Comparison of ENCODE assay signal across 15 cellular contexts in genomic region chr4:79651516-79651915, GRCh38.
A peak's percentile ranks its signal among the peaks of the same experiment; 100 is the strongest.
DNase-seq lines count a peak whose midpoint lies in the region; ATAC-seq lines count a peak whose summit lies in the region.
"Had no signal": no experiment of that assay in that cellular context is flagged by ENCODE, and none has a peak within 500 bp of the region (broad histone marks: within the 10 kb centered on the region; RNA-seq: fewer than 3 reads in every experiment).

No MANE protein-coding gene starts in this region.

- CTCF ChIA-PET in activated naive CD4-positive, alpha-beta T cell treated with anti-CD3 and anti-CD28 coated beads for 36 hours (lab: Charles Lee): no interaction called here

- intact Hi-C loops in activated naive CD4-positive, alpha-beta T cell treated with anti-CD3 and anti-CD28 coated beads for 36 hours (cut with micrococcal nuclease): no loop called here

- DNase-seq in GM23248: peak; percentile 1
- peak; percentile 36 for DNase-seq in adipocyte (ENCODE audit: low read depth)
- peak; percentile 27 for DNase-seq in glomerular endothelial cell (ENCODE audit: extremely low read depth, low read depth, low spot score)
- peak; percentile 85 for DNase-seq in renal cortical epithelial cell (ENCODE audit: low read depth)
- DNase-seq in retina: no peak
- no peak for DNase-seq in activated naive CD4-positive, alpha-beta T cell treated with anti-CD3 and anti-CD28 coated beads for 36 hours
- DNase-seq in stimulated activated CD4-positive, alpha-beta T cell treated with anti-CD3 and anti-CD28 coated beads, Interleukin-4, amount 100 ng/mL, for 24 hours: no peak
- DNase-seq: activated CD4-positive, CD25-positive, alpha-beta regulatory T cell treated with anti-CD3 and anti-CD28 coated beads, Interleukin-2, amount 50 U/mL, for 72 hours; activated T-cell treated with anti-CD3 and anti-CD28 coated beads, Interleukin-2, amount 50 U/mL, for 48 hours; CD4-positive, CD25-positive, alpha-beta regulatory T cell; stimulated activated CD4-positive, alpha-beta T cell treated with anti-CD3 and anti-CD28 coated beads, Interleukin-1b, Interleukin-23, amount 100 ng/mL, for 48 hours had no signal

- H3K4me1 Mint-ChIP-seq in activated naive CD4-positive, alpha-beta T cell treated with anti-CD3 and anti-CD28 coated beads for 36 hours (ENCODE audit: low read depth): peaks cover 3% of the 10 kb centered on the region

- H3K9me3 Mint-ChIP-seq in activated naive CD4-positive, alpha-beta T cell treated with anti-CD3 and anti-CD28 coated beads for 36 hours: no peaks in the 10 kb centered on the region
- H3K9me3 Mint-ChIP-seq: stimulated activated memory B cell treated with anti-CD40 and anti-IgM and Interleukin-4, amounts not matched to agents 10 μg/mL and 1 μg/mL and 100 μg/mL, for 72 hours had no signal

- H2AFZ ChIP-seq in GM23248: peak overlapping the region; percentile 59; the same call in 1 of the 2 replicates

- H3K9ac ChIP-seq in GM23248 (no peak overlapping the region), adipocyte (ENCODE audit: low read length) (no peak overlapping the region)

- H3K27ac ChIP-seq in GM23248: no peak overlapping the region

- H3K79me2 ChIP-seq in GM23248 (ENCODE audit: insufficient read depth): no peaks in the 10 kb centered on the region

- in situ Hi-C loops in GM23248 (cut with MboI): no loop called here

- H3K4me3 ChIP-seq in GM23248 (peak overlapping the region; percentile 18; the same call in 1 of the 2 replicates), adipocyte (ENCODE audit: low read length) (no peak overlapping the region)

- ATAC-seq in GM19395 (IDR thresholded peaks at IDR 0.05; ENCODE audit: unreplicated experiment): no peak
- ATAC-seq: left lobe of liver; stimulated activated memory B cell treated with anti-CD40 and anti-IgM and Interleukin-4, amounts not matched to agents 10 μg/mL and 1 μg/mL and 100 μg/mL, for 72 hours had no signal

- H3K4me3 Mint-ChIP-seq in activated naive CD4-positive, alpha-beta T cell treated with anti-CD3 and anti-CD28 coated beads for 36 hours: no peak overlapping the region
- H3K4me3 Mint-ChIP-seq: CD4-positive, CD25-positive, alpha-beta regulatory T cell; stimulated activated memory B cell treated with anti-CD40 and anti-IgM and Interleukin-4, amounts not matched to agents 10 μg/mL and 1 μg/mL and 100 μg/mL, for 72 hours had no signal

- peaks cover 2% of the 10 kb centered on the region for H3K27me3 Mint-ChIP-seq in activated naive CD4-positive, alpha-beta T cell treated with anti-CD3 and anti-CD28 coated beads for 36 hours (ENCODE audit: low read depth)
- H3K27me3 Mint-ChIP-seq: brain; CD4-positive, CD25-positive, alpha-beta regulatory T cell; stimulated activated memory B cell treated with anti-CD40 and anti-IgM and Interleukin-4, amounts not matched to agents 10 μg/mL and 1 μg/mL and 100 μg/mL, for 72 hours had no signal

- no peaks in the 10 kb centered on the region for H3K27me3 ChIP-seq in GM23248 (replicated peaks; ENCODE audit: insufficient read depth)
- H3K27me3 ChIP-seq in adipocyte (replicated peaks; ENCODE audit: control insufficient read depth, insufficient read depth, low read length): no peaks in the 10 kb centered on the region

- no peaks in the 10 kb centered on the region for H3K36me3 Mint-ChIP-seq in activated naive CD4-positive, alpha-beta T cell treated with anti-CD3 and anti-CD28 coated beads for 36 hours (ENCODE audit: low read depth)
- H3K36me3 Mint-ChIP-seq: brain; CD4-positive, CD25-positive, alpha-beta regulatory T cell; stimulated activated memory B cell treated with anti-CD40 and anti-IgM and Interleukin-4, amounts not matched to agents 10 μg/mL and 1 μg/mL and 100 μg/mL, for 72 hours had no signal

- no peaks in the 10 kb centered on the region for H3K36me3 ChIP-seq in GM23248 (ENCODE audit: low read depth)
- no peaks in the 10 kb centered on the region for H3K36me3 ChIP-seq in adipocyte (ENCODE audit: control insufficient read depth, insufficient read depth, low read length, severe bottlenecking)

- peaks cover 17% of the 10 kb centered on the region; the same call in 1 of the 2 replicates for H3F3A ChIP-seq in GM23248 (ENCODE audit: insufficient read depth)

- H3K4me2 ChIP-seq in GM23248 (ENCODE audit: unreplicated experiment): peak overlapping the region; percentile 50

- no peaks in the 10 kb centered on the region for H4K20me1 ChIP-seq in GM23248 (ENCODE audit: insufficient read depth)

- H3K9me3 ChIP-seq in GM23248 (ENCODE audit: low read depth) (no peaks in the 10 kb centered on the region), adipocyte (ENCODE audit: control insufficient read depth, low read length) (no peaks in the 10 kb centered on the region)

- H3K27ac Mint-ChIP-seq in activated naive CD4-positive, alpha-beta T cell treated with anti-CD3 and anti-CD28 coated beads for 36 hours: no peak overlapping the region
- H3K27ac Mint-ChIP-seq: CD4-positive, CD25-positive, alpha-beta regulatory T cell; stimulated activated memory B cell treated with anti-CD40 and anti-IgM and Interleukin-4, amounts not matched to agents 10 μg/mL and 1 μg/mL and 100 μg/mL, for 72 hours had no signal

- no peaks in the 10 kb centered on the region for H3K9me2 ChIP-seq in GM23248 (ENCODE audit: insufficient read depth)

- H3K4me1 ChIP-seq in GM23248 (ENCODE audit: insufficient read depth) (peaks cover 21% of the 10 kb centered on the region), adipocyte (ENCODE audit: control insufficient read depth, insufficient read depth, low read length) (peaks cover 24% of the 10 kb centered on the region)

Comparison
In these comparisons a context has a peak if more than half of its experiments do, and no peak if none do; other contexts are left out.
1. DNase-seq: peak in GM23248 (single experiment), adipocyte (single experiment), glomerular endothelial cell (single experiment) and renal cortical epithelial cell (single experiment); none in retina (single experiment), activated naive CD4-positive, alpha-beta T cell treated with anti-CD3 and anti-CD28 coated beads for 36 hours (single experiment) and stimulated activated CD4-positive, alpha-beta T cell treated with anti-CD3 and anti-CD28 coated beads, Interleukin-4, amount 100 ng/mL, for 24 hours (single experiment).